In genomic region chr2:198890490-198890889, GRCh38 we compare ENCODE assay signal across 13 cellular contexts.
DNase-seq lines count a peak whose midpoint lies in the region; ATAC-seq, FAIRE-seq and TF ChIP-seq lines count a peak whose summit lies in the region.
"Had no signal": no experiment of that assay in that cellular context is flagged by ENCODE, and none has a peak within 500 bp of the region (broad histone marks: within the 10 kb centered on the region; RNA-seq: fewer than 3 reads in every experiment).

No MANE protein-coding gene starts in this region.

- H3K4me1 ChIP-seq in kidney (ENCODE audit: control insufficient read depth in 1 of 2, insufficient read depth in 1 of 2, low read depth in 1 of 2, low read length in 2 of 2) = no peaks in the 10 kb centered on the region

- no peaks in the 10 kb centered on the region for H3K36me3 ChIP-seq in kidney (ENCODE audit: control insufficient read depth in 1 of 2, insufficient read depth in 2 of 2, low read length in 2 of 2)

- H3K27ac ChIP-seq in kidney (ENCODE audit: low read depth in 2 of 2, low read length in 2 of 2) = no peak overlapping the region

- DNase-seq in GM20000 (ENCODE audit: low spot score) (peak; percentile 20), MV-4-11 (lab: John Stamatoyannopoulos, UW) (peak; percentile 81), left colon (no peak), NCI-H526 (lab: John Stamatoyannopoulos, UW) (no peak), posterior cingulate gyrus (no peak), kidney (no peak)
- DNase-seq: activated naive CD4-positive, alpha-beta T cell treated with anti-CD3 and anti-CD28 coated beads, Interleukin-2, amount 10 ng/mL, durations not matched to agents 7 days and 5 days; NCI-H1417; nucleus accumbens; SW 1271 had no signal

- peak; percentile 66 for ATAC-seq in GM18498 (IDR thresholded peaks at IDR 0.05; ENCODE audit: unreplicated experiment)
- peak; percentile 88 for ATAC-seq in HG02981 (IDR thresholded peaks at IDR 0.05; ENCODE audit: unreplicated experiment)
- ATAC-seq in left colon = no peak
- ATAC-seq: HCT116 had no signal

- no peak overlapping the region for H3K4me3 ChIP-seq in kidney (ENCODE audit: low read length in 2 of 2)

- H3K9ac ChIP-seq in kidney (ENCODE audit: low read length in 2 of 2) = no peak overlapping the region

- H3K9me3 ChIP-seq in kidney (ENCODE audit: control insufficient read depth in 1 of 2, low read length in 2 of 2) = no peaks in the 10 kb centered on the region

- TF ChIP-seq CTCF in GM20000 (IDR thresholded peaks at IDR 0.05; ENCODE audit: extremely low read depth, missing control alignments) = no peak
- no peak for TF ChIP-seq CTCF in kidney (IDR thresholded peaks at IDR 0.05; ENCODE audit: borderline replicate concordance, extremely low read depth, insufficient read depth)

- FAIRE-seq in kidney (lab: Jason Lieb, UNC) = no peak

- intact Hi-C loops in left colon (cut with DNase I, micrococcal nuclease) (no loop called here), posterior cingulate gyrus (cut with DNase I) (no loop called here), kidney (cut with DNase I) (no loop called here)

Comparison
In these comparisons a context has a peak if more than half of its experiments do, and no peak if none do; other contexts are left out.
1. DNase-seq: peak in GM20000 (single experiment) and MV-4-11 (single experiment); none in left colon (0 of 2), NCI-H526 (0 of 2), posterior cingulate gyrus (0 of 10) and kidney (single experiment).